ENCODE assay signal across 21 cellular contexts in the genomic region with DNA sequence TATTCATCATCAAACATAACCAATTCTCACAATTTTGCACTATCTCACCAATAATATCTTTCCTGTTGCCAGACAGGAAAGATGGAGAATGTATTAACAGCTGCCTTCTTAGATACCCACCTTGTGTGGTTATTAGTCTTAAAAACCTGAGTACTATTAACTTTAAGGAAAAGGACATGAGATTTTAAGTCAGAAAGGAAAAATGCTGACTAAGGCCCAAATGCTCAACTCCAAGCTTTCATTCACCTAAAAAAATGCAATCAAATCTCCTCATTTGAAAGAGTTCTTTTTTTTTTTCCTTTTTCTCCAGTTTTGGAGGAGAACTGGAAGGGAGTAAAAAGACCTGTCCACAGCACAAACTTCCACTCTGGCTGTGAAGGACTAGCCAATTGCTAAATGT.
"Had no signal": no experiment of that assay in that cellular context is flagged by ENCODE, and none has a peak within 500 bp of the region (broad histone marks: within the 10 kb centered on the region; RNA-seq: fewer than 3 reads in every experiment).

No MANE protein-coding gene starts in this region.

- H3K4me1 Mint-ChIP-seq: stimulated activated naive B cell treated with anti-CD40 and anti-IgM and Interleukin-4, amounts not matched to agents 10 μg/mL and 1 μg/mL and 100 μg/mL, for 72 hours had no signal

- H3K27ac ChIP-seq: coronary artery, heart left ventricle, psoas muscle, spleen, stomach had no signal

- H3K9me3 ChIP-seq: heart left ventricle, mucosa of descending colon, neutrophil, psoas muscle, spleen, stomach had no signal

- ATAC-seq: heart left ventricle; left lobe of liver; mucosa of descending colon; naive thymus-derived CD8-positive, alpha-beta T cell; psoas muscle; sciatic nerve; stimulated activated naive B cell treated with anti-CD40 and anti-IgM and Interleukin-4, amounts not matched to agents 10 μg/mL and 1 μg/mL and 100 μg/mL, for 72 hours had no signal

- H3K27me3 ChIP-seq: heart left ventricle, neutrophil, spleen, stomach had no signal

- DNase-seq: effector CD8-positive, alpha-beta T cell; foreskin melanocyte; heart left ventricle; mammary epithelial cell; mucosa of descending colon; naive thymus-derived CD8-positive, alpha-beta T cell; psoas muscle; retina; spleen; stimulated activated CD4-positive, alpha-beta T cell treated with anti-CD3 and anti-CD28 coated beads, Interleukin-15, amount 100 ng/mL, for 24 hours; stimulated activated CD4-positive, alpha-beta T cell treated with anti-CD3 and anti-CD28 coated beads, Interleukin-1b, Interleukin-23, amount 100 ng/mL, for 48 hours; stimulated activated CD4-positive, alpha-beta T cell treated with anti-CD3 and anti-CD28 coated beads, Interleukin-4, amount 100 ng/mL, for 24 hours; stimulated activated naive B cell treated with anti-CD40 and anti-IgM and Interleukin-4, amounts not matched to agents 10 μg/mL and 1 μg/mL and 100 μg/mL, for 72 hours; stomach; substantia nigra had no signal

- H3K4me3 ChIP-seq: coronary artery, heart left ventricle, mucosa of descending colon, psoas muscle, spleen, stomach had no signal

- H3K9me3 Mint-ChIP-seq: naive thymus-derived CD8-positive, alpha-beta T cell; stimulated activated naive B cell treated with anti-CD40 and anti-IgM and Interleukin-4, amounts not matched to agents 10 μg/mL and 1 μg/mL and 100 μg/mL, for 72 hours; type B pancreatic cell had no signal

- H3K36me3 Mint-ChIP-seq: type B pancreatic cell had no signal

- H3K4me1 ChIP-seq: heart left ventricle, psoas muscle, spleen, stomach had no signal

- FAIRE-seq: urothelium cell line had no signal

- H3K4me3 Mint-ChIP-seq: naive thymus-derived CD8-positive, alpha-beta T cell; stimulated activated naive B cell treated with anti-CD40 and anti-IgM and Interleukin-4, amounts not matched to agents 10 μg/mL and 1 μg/mL and 100 μg/mL, for 72 hours; type B pancreatic cell had no signal

- H3K27me3 Mint-ChIP-seq: naive thymus-derived CD8-positive, alpha-beta T cell; stimulated activated naive B cell treated with anti-CD40 and anti-IgM and Interleukin-4, amounts not matched to agents 10 μg/mL and 1 μg/mL and 100 μg/mL, for 72 hours; type B pancreatic cell had no signal

- H3K27ac Mint-ChIP-seq: stimulated activated naive B cell treated with anti-CD40 and anti-IgM and Interleukin-4, amounts not matched to agents 10 μg/mL and 1 μg/mL and 100 μg/mL, for 72 hours; type B pancreatic cell had no signal
